In the genomic region with DNA sequence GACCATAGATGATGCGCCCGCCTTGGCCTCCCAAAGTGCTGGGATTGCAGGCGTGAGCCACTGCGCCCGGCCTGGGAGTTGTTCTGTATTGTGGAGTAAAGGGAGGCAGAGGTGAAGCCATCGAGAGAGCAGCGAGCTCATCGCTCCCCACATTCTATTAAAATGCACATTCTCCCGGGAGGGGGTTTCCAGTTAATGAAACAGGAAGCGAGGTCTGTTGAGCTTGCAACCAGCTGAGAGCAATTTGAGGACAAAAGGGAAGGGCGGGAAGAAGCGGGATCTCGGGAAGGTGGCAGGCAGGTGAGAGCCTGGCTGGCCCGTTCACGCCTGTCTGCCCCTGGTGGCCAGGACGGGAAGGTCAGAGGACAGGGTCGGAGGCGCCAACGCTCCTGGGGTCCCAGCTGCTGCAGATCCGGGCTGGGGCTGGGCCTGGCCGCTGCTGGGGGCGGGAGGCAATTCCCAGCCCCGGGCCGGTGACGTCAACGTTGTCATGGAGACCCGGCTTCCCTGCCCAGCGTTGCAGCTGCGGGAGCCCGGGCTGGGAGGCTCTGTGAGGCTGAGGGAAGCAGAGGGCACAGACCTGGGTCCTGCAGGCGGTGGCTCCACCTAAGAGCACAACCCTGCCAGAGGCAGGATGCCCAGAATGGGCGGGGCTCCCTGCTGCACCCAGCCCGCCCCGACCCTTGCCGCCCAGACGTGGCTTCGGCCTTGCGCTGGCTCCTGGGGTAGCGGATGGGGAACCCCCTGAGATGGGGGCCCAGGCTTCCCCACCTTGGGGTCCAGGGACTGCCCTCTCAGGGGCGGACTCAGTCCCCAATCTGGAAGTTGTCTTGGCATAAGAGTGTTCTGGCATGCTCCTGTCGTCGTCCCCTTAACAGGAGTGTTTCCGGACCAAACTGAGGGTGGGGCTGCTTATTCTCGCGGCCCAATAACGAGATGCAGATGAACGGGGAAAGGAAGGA, we compare ENCODE assay signal across 8 cellular contexts. TPM values are rescaled to one million over a fixed set of nuclear protein-coding genes. Genes with fewer than 3 reads are reported as not detected.
A peak's percentile ranks its signal among the peaks of the same experiment; 100 is the strongest.
DNase-seq lines count a peak whose midpoint lies in the region; ATAC-seq and TF ChIP-seq lines count a peak whose summit lies in the region.

No MANE protein-coding gene starts in this region.

- peak; percentile 56 for TF ChIP-seq CTCF in AG09309 (IDR thresholded peaks at IDR 0.05; ENCODE audit: control insufficient read depth, insufficient read depth, low read depth, low read length, missing control alignments)

- no peaks in the 10 kb centered on the region for H3K27me3 ChIP-seq in esophagus (ENCODE audit: control insufficient read depth in 1 of 2, insufficient read depth in 2 of 2, low read length in 2 of 2)

- peak; percentile 63 for ATAC-seq in GM19043 (IDR thresholded peaks at IDR 0.05; ENCODE audit: low read depth, unreplicated experiment)
- ATAC-seq in HG03432 (IDR thresholded peaks at IDR 0.05; ENCODE audit: unreplicated experiment) = peak; percentile 89

- DNase-seq in AG09309 (ENCODE audit: low read depth) (no peak), NCI-H69 (lab: John Stamatoyannopoulos, UW) (peak; percentile 97), activated T-cell treated with anti-CD3 and anti-CD28 coated beads for 48 hours (ENCODE audit: low read depth) (peak; percentile 48), mucosa of gallbladder (ENCODE audit: low spot score) (peak; percentile 89)
- DNase-seq in stimulated activated CD8-positive, alpha-beta memory T cell treated with anti-CD3 and anti-CD28 coated beads, Interleukin-7, amount 100 ng/mL, for 1 hour (ENCODE audit: low read depth in 2 of 2) = peak; percentile 8 to 27

- 9 to 19% methylated on average over 40 to 47 of the region's 47 CpGs for WGBS in esophagus, 2 donors

- H3K27ac ChIP-seq in esophagus (ENCODE audit: low read depth in 2 of 2, low read length in 1 of 2) = peak overlapping the region; percentile 59 to 65

- H3K36me3 ChIP-seq in esophagus (ENCODE audit: control insufficient read depth in 2 of 2, insufficient read depth in 2 of 2, low read length in 1 of 2) = no peaks in the 10 kb centered on the region

- peak overlapping the region; percentile 42 for H3K4me3 ChIP-seq in AG09309 (ENCODE audit: control insufficient read depth, low read depth, low read length)
- peak overlapping the region in 1 of 2 donors; percentile 30 for H3K4me3 ChIP-seq in esophagus (ENCODE audit: low read depth in 1 of 2, low read length in 2 of 2)

- H3K9me3 ChIP-seq in esophagus (ENCODE audit: control insufficient read depth in 2 of 2, insufficient read depth in 1 of 2, low read depth in 1 of 2, low read length in 1 of 2) = no peaks in the 10 kb centered on the region

- H3K4me1 ChIP-seq in esophagus (ENCODE audit: control insufficient read depth in 2 of 2, insufficient read depth in 2 of 2, low read length in 1 of 2) = peaks cover 2 to 4% of the 10 kb centered on the region in 2 donors

RNA-seq across cellular contexts. Expression of a gene that starts 48.7 kb away (rescaled TPM):
- polyA plus RNA-seq in esophagus = 1 to 10 TPM; 2.3 to 4.4 TPM
- 130 TPM for total RNA-seq in mucosa of gallbladder
